1 cellular context compared by ENCODE assay signal in the genomic region with DNA sequence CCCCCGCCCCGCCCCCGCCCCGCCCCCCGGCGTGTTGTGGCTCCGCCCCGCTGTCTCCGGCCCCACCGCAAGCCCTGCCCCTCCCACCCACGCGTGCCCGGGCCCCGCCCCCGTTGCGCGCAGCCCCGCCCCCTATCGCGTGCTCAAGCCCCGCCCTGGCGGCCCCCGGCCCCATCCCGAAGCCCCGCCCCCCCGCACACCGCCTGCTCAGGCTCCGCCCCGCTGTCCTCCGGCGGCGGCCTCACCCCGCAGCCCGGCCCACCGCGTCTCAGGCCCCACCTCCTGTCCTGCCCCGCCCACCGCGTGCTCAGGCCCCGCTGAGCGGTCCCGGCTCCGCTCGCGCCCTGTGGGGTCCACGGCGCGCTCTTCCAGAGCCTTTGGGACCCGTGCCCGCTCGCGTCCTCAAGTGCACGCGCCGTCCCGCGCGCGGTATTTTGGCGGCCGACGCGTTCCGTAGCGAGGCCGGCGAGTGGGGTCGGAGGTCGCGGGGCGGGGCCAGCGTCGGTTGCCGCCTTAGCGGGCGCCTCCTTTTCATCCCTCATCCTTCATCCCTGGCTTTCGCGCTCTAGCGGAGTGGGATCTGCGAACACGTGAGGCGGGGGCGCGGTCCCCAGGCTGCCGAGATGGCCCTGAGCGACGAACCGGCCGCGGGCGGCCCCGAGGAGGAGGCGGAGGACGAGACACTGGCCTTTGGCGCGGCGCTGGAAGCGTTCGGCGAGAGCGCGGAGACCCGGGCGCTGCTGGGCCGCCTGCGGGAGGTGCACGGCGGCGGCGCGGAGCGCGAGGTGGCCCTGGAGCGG.
TF ChIP-seq lines count a peak whose summit lies in the region.

A gene (plus strand): TSS at position 495 of the 800 bp plus-strand sequence. CDS start 129 bp downstream, at position 624.

TF ChIP-seq in HepG2, 621 proteins besides CTCF, POLR2A, EP300 and RAD21 (continued from another document and continues in another):
- TF ChIP-seq, protein P1, sequence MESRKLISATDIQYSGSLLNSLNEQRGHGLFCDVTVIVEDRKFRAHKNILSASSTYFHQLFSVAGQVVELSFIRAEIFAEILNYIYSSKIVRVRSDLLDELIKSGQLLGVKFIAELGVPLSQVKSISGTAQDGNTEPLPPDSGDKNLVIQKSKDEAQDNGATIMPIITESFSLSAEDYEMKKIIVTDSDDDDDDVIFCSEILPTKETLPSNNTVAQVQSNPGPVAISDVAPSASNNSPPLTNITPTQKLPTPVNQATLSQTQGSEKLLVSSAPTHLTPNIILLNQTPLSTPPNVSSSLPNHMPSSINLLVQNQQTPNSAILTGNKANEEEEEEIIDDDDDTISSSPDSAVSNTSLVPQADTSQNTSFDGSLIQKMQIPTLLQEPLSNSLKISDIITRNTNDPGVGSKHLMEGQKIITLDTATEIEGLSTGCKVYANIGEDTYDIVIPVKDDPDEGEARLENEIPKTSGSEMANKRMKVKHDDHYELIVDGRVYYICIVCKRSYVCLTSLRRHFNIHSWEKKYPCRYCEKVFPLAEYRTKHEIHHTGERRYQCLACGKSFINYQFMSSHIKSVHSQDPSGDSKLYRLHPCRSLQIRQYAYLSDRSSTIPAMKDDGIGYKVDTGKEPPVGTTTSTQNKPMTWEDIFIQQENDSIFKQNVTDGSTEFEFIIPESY (CRISPR knock-in tag; IDR thresholded peaks at IDR 0.05), result peak; percentile 70
- TF ChIP-seq KLF6 (CRISPR knock-in tag; IDR thresholded peaks at IDR 0.05) (peak; percentile 97), ZNF451 (CRISPR knock-in tag; IDR thresholded peaks at IDR 0.05) (0 out of 2 replicates have a peak, but pooled peaks have one; percentile 69), CBX2 (IDR thresholded peaks at IDR 0.05; ENCODE audit: low read depth, low read length) (no peak), CBX2 (CRISPR knock-in tag; IDR thresholded peaks at IDR 0.05; ENCODE audit: low read depth) (no peak; the same call in 1 of the 2 replicates), NCOA1 (CRISPR knock-in tag; IDR thresholded peaks at IDR 0.05) (no peak), ZZZ3 (CRISPR knock-in tag; IDR thresholded peaks at IDR 0.05; ENCODE audit: borderline replicate concordance) (0 out of 2 replicates have a peak, but pooled peaks have one; percentile 27), SCMH1 (CRISPR knock-in tag; IDR thresholded peaks at IDR 0.05; ENCODE audit: borderline replicate concordance) (no peak), ZNF550 (CRISPR knock-in tag; IDR thresholded peaks at IDR 0.05; ENCODE audit: borderline replicate concordance) (peak; percentile 97; the same call in 1 of the 2 replicates), ZFP36L1 (CRISPR knock-in tag; IDR thresholded peaks at IDR 0.05) (peak; percentile 67; the same call in 1 of the 2 replicates), YEATS4 (CRISPR knock-in tag; IDR thresholded peaks at IDR 0.05; ENCODE audit: borderline replicate concordance) (peak; percentile 90), DNMT3B (CRISPR knock-in tag; conservative IDR thresholded peaks at IDR 0.05) (peak; percentile 81; the same call in 1 of the 2 replicates), ZNF761 (CRISPR knock-in tag; conservative IDR thresholded peaks at IDR 0.05) (peak; percentile 92; the same call in 1 of the 2 replicates), BCL6 (CRISPR knock-in tag; IDR thresholded peaks at IDR 0.05) (peak; percentile 51; the same call in 1 of the 2 replicates), ZNF766 (CRISPR knock-in tag; IDR thresholded peaks at IDR 0.05; ENCODE audit: borderline replicate concordance) (0 out of 2 replicates have a peak, but pooled peaks have one; percentile 50), ARNT2 (CRISPR knock-in tag; IDR thresholded peaks at IDR 0.05; ENCODE audit: low read depth) (peak; percentile 96), ZNF143 (CRISPR knock-in tag; IDR thresholded peaks at IDR 0.05) (peak; percentile 56), GPN1 (CRISPR knock-in tag; IDR thresholded peaks at IDR 0.05; ENCODE audit: borderline replicate concordance) (0 out of 2 replicates have a peak, but pooled peaks have one; percentile 82), SMARCE1 (IDR thresholded peaks at IDR 0.05; ENCODE audit: borderline replicate concordance) (no peak), KLF12 (CRISPR knock-in tag; IDR thresholded peaks at IDR 0.05; ENCODE audit: borderline replicate concordance) (peak; percentile 93)
- TF ChIP-seq, protein P2, sequence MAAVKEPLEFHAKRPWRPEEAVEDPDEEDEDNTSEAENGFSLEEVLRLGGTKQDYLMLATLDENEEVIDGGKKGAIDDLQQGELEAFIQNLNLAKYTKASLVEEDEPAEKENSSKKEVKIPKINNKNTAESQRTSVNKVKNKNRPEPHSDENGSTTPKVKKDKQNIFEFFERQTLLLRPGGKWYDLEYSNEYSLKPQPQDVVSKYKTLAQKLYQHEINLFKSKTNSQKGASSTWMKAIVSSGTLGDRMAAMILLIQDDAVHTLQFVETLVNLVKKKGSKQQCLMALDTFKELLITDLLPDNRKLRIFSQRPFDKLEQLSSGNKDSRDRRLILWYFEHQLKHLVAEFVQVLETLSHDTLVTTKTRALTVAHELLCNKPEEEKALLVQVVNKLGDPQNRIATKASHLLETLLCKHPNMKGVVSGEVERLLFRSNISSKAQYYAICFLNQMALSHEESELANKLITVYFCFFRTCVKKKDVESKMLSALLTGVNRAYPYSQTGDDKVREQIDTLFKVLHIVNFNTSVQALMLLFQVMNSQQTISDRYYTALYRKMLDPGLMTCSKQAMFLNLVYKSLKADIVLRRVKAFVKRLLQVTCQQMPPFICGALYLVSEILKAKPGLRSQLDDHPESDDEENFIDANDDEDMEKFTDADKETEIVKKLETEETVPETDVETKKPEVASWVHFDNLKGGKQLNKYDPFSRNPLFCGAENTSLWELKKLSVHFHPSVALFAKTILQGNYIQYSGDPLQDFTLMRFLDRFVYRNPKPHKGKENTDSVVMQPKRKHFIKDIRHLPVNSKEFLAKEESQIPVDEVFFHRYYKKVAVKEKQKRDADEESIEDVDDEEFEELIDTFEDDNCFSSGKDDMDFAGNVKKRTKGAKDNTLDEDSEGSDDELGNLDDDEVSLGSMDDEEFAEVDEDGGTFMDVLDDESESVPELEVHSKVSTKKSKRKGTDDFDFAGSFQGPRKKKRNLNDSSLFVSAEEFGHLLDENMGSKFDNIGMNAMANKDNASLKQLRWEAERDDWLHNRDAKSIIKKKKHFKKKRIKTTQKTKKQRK (IDR thresholded peaks at IDR 0.05; ENCODE audit: low read length), result no peak
- TF ChIP-seq, protein P3, sequence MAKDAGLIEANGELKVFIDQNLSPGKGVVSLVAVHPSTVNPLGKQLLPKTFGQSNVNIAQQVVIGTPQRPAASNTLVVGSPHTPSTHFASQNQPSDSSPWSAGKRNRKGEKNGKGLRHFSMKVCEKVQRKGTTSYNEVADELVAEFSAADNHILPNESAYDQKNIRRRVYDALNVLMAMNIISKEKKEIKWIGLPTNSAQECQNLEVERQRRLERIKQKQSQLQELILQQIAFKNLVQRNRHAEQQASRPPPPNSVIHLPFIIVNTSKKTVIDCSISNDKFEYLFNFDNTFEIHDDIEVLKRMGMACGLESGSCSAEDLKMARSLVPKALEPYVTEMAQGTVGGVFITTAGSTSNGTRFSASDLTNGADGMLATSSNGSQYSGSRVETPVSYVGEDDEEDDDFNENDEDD (CRISPR knock-in tag; IDR thresholded peaks at IDR 0.05; ENCODE audit: borderline replicate concordance), result peak; percentile 93
- TF ChIP-seq, protein P4, sequence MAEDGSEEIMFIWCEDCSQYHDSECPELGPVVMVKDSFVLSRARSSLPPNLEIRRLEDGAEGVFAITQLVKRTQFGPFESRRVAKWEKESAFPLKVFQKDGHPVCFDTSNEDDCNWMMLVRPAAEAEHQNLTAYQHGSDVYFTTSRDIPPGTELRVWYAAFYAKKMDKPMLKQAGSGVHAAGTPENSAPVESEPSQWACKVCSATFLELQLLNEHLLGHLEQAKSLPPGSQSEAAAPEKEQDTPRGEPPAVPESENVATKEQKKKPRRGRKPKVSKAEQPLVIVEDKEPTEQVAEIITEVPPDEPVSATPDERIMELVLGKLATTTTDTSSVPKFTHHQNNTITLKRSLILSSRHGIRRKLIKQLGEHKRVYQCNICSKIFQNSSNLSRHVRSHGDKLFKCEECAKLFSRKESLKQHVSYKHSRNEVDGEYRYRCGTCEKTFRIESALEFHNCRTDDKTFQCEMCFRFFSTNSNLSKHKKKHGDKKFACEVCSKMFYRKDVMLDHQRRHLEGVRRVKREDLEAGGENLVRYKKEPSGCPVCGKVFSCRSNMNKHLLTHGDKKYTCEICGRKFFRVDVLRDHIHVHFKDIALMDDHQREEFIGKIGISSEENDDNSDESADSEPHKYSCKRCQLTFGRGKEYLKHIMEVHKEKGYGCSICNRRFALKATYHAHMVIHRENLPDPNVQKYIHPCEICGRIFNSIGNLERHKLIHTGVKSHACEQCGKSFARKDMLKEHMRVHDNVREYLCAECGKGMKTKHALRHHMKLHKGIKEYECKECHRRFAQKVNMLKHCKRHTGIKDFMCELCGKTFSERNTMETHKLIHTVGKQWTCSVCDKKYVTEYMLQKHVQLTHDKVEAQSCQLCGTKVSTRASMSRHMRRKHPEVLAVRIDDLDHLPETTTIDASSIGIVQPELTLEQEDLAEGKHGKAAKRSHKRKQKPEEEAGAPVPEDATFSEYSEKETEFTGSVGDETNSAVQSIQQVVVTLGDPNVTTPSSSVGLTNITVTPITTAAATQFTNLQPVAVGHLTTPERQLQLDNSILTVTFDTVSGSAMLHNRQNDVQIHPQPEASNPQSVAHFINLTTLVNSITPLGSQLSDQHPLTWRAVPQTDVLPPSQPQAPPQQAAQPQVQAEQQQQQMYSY (CRISPR knock-in tag; IDR thresholded peaks at IDR 0.05), result no peak
- TF ChIP-seq, protein P5, sequence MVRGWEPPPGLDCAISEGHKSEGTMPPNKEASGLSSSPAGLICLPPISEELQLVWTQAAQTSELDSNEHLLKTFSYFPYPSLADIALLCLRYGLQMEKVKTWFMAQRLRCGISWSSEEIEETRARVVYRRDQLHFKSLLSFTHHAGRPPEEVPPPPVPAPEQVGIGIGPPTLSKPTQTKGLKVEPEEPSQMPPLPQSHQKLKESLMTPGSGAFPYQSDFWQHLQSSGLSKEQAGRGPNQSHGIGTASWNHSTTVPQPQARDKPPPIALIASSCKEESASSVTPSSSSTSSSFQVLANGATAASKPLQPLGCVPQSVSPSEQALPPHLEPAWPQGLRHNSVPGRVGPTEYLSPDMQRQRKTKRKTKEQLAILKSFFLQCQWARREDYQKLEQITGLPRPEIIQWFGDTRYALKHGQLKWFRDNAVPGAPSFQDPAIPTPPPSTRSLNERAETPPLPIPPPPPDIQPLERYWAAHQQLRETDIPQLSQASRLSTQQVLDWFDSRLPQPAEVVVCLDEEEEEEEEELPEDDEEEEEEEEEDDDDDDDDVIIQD (CRISPR knock-in tag; IDR thresholded peaks at IDR 0.05; ENCODE audit: low read depth), result 0 out of 2 replicates have a peak, but pooled peaks have one; percentile 52
- TF ChIP-seq, protein P6, sequence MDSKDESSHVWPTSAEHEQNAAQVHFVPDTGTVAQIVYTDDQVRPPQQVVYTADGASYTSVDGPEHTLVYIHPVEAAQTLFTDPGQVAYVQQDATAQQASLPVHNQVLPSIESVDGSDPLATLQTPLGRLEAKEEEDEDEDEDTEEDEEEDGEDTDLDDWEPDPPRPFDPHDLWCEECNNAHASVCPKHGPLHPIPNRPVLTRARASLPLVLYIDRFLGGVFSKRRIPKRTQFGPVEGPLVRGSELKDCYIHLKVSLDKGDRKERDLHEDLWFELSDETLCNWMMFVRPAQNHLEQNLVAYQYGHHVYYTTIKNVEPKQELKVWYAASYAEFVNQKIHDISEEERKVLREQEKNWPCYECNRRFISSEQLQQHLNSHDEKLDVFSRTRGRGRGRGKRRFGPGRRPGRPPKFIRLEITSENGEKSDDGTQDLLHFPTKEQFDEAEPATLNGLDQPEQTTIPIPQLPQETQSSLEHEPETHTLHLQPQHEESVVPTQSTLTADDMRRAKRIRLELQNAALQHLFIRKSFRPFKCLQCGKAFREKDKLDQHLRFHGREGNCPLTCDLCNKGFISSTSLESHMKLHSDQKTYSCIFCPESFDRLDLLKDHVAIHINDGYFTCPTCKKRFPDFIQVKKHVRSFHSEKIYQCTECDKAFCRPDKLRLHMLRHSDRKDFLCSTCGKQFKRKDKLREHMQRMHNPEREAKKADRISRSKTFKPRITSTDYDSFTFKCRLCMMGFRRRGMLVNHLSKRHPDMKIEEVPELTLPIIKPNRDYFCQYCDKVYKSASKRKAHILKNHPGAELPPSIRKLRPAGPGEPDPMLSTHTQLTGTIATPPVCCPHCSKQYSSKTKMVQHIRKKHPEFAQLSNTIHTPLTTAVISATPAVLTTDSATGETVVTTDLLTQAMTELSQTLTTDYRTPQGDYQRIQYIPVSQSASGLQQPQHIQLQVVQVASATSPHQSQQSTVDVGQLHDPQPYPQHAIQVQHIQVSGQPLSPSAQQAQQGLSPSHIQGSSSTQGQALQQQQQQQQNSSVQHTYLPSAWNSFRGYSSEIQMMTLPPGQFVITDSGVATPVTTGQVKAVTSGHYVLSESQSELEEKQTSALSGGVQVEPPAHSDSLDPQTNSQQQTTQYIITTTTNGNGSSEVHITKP (CRISPR knock-in tag; IDR thresholded peaks at IDR 0.05; ENCODE audit: low read depth), result peak; percentile 56; the same call in 1 of the 2 replicates
- TF ChIP-seq, protein P7, sequence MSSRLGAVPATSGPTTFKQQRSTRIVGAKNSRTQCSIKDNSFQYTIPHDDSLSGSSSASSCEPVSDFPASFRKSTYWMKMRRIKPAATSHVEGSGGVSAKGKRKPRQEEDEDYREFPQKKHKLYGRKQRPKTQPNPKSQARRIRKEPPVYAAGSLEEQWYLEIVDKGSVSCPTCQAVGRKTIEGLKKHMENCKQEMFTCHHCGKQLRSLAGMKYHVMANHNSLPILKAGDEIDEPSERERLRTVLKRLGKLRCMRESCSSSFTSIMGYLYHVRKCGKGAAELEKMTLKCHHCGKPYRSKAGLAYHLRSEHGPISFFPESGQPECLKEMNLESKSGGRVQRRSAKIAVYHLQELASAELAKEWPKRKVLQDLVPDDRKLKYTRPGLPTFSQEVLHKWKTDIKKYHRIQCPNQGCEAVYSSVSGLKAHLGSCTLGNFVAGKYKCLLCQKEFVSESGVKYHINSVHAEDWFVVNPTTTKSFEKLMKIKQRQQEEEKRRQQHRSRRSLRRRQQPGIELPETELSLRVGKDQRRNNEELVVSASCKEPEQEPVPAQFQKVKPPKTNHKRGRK (CRISPR knock-in tag; IDR thresholded peaks at IDR 0.05), result 0 out of 2 replicates have a peak, but pooled peaks have one; percentile 49
